1 cellular context compared by ENCODE assay signal in genomic region chr11:18790820-18791174, GRCh38.
TF ChIP-seq lines count a peak whose summit lies in the region.

No MANE protein-coding gene starts in this region.

TF ChIP-seq in GM23338, 12 proteins besides CTCF, POLR2A, EP300 and RAD21 (continued from another document):
- TF ChIP-seq POLR2AphosphoS5 (IDR thresholded peaks at IDR 0.05; ENCODE audit: low read depth) (no peak), ZNF462 (CRISPR knock-in tag; IDR thresholded peaks at IDR 0.05) (no peak), STAT1 (IDR thresholded peaks at IDR 0.05; ENCODE audit: unreplicated experiment) (no peak), ETS1 (IDR thresholded peaks at IDR 0.05) (no peak)
